Comparison of ENCODE assay signal across 2 cellular contexts in the genomic region with DNA sequence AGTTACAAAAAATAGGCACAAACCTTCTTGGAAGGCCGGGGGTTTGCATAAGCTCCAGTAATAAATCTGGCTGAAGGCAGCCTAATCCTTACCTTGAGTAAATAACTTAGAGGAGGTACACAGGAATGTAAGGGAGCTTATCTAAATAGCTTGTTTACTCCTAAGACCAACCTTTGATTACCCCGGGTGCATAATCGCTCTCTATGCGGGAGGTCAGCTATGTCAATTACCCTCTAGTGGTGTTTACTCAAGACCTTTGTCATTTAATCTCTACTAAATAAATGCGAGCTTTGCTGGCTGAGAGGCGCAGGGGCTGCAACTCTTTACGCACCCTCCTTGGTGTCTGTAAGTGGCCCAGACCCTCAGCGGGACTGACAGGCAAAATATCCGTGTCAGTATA.
TF ChIP-seq lines count a peak whose summit lies in the region.

No MANE protein-coding gene starts in this region.

TF ChIP-seq in HEK293, 187 proteins besides CTCF, POLR2A, EP300 and RAD21 (continued from another document and continues in another):
- TF ChIP-seq, protein P1, sequence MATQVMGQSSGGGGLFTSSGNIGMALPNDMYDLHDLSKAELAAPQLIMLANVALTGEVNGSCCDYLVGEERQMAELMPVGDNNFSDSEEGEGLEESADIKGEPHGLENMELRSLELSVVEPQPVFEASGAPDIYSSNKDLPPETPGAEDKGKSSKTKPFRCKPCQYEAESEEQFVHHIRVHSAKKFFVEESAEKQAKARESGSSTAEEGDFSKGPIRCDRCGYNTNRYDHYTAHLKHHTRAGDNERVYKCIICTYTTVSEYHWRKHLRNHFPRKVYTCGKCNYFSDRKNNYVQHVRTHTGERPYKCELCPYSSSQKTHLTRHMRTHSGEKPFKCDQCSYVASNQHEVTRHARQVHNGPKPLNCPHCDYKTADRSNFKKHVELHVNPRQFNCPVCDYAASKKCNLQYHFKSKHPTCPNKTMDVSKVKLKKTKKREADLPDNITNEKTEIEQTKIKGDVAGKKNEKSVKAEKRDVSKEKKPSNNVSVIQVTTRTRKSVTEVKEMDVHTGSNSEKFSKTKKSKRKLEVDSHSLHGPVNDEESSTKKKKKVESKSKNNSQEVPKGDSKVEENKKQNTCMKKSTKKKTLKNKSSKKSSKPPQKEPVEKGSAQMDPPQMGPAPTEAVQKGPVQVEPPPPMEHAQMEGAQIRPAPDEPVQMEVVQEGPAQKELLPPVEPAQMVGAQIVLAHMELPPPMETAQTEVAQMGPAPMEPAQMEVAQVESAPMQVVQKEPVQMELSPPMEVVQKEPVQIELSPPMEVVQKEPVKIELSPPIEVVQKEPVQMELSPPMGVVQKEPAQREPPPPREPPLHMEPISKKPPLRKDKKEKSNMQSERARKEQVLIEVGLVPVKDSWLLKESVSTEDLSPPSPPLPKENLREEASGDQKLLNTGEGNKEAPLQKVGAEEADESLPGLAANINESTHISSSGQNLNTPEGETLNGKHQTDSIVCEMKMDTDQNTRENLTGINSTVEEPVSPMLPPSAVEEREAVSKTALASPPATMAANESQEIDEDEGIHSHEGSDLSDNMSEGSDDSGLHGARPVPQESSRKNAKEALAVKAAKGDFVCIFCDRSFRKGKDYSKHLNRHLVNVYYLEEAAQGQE (tag by site-specific recombination; IDR thresholded peaks at IDR 0.05) = no peak
- no peak for TF ChIP-seq ZNF335 (tag by site-specific recombination; conservative IDR thresholded peaks at IDR 0.05)
- TF ChIP-seq TCF7L2 (IDR thresholded peaks at IDR 0.05; ENCODE audit: borderline replicate concordance, low read depth, low read length) = peak; percentile 93
- TF ChIP-seq ZNF501 (tag by site-specific recombination; IDR thresholded peaks at IDR 0.05) = 0 out of 2 replicates have a peak, but pooled peaks have one; percentile 30
- no peak for TF ChIP-seq ZNF560 (tag by site-specific recombination; IDR thresholded peaks at IDR 0.05; ENCODE audit: borderline replicate concordance)
- no peak for TF ChIP-seq GLI4 (tag by site-specific recombination; IDR thresholded peaks at IDR 0.05)
- no peak for TF ChIP-seq ZNF658 (tag by site-specific recombination; IDR thresholded peaks at IDR 0.05)
- TF ChIP-seq, protein P2, sequence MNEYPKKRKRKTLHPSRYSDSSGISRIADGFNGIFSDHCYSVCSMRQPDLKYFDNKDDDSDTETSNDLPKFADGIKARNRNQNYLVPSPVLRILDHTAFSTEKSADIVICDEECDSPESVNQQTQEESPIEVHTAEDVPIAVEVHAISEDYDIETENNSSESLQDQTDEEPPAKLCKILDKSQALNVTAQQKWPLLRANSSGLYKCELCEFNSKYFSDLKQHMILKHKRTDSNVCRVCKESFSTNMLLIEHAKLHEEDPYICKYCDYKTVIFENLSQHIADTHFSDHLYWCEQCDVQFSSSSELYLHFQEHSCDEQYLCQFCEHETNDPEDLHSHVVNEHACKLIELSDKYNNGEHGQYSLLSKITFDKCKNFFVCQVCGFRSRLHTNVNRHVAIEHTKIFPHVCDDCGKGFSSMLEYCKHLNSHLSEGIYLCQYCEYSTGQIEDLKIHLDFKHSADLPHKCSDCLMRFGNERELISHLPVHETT (tag by site-specific recombination; IDR thresholded peaks at IDR 0.05) = no peak
- TF ChIP-seq, protein P3, sequence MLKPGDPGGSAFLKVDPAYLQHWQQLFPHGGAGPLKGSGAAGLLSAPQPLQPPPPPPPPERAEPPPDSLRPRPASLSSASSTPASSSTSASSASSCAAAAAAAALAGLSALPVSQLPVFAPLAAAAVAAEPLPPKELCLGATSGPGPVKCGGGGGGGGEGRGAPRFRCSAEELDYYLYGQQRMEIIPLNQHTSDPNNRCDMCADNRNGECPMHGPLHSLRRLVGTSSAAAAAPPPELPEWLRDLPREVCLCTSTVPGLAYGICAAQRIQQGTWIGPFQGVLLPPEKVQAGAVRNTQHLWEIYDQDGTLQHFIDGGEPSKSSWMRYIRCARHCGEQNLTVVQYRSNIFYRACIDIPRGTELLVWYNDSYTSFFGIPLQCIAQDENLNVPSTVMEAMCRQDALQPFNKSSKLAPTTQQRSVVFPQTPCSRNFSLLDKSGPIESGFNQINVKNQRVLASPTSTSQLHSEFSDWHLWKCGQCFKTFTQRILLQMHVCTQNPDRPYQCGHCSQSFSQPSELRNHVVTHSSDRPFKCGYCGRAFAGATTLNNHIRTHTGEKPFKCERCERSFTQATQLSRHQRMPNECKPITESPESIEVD (tag by site-specific recombination; IDR thresholded peaks at IDR 0.05) = no peak
- TF ChIP-seq KLF1 (tag by site-specific recombination; IDR thresholded peaks at IDR 0.05) = no peak
- 0 out of 2 replicates have a peak, but pooled peaks have one; percentile 18 for TF ChIP-seq WT1 (tag by site-specific recombination; IDR thresholded peaks at IDR 0.05)
- no peak for TF ChIP-seq ZNF221 (tag by site-specific recombination; IDR thresholded peaks at IDR 0.05; ENCODE audit: borderline replicate concordance)
- peak; percentile 70 for TF ChIP-seq SP7 (tag by site-specific recombination; IDR thresholded peaks at IDR 0.05)
- peak; percentile 95; the same call in 1 of the 2 replicates for TF ChIP-seq TRIM28 (IDR thresholded peaks at IDR 0.05; ENCODE audit: borderline replicate concordance, low read length)
- no peak for TF ChIP-seq PRDM1 (tag by site-specific recombination; IDR thresholded peaks at IDR 0.05)
- TF ChIP-seq SETDB1 (IDR thresholded peaks at IDR 0.05; ENCODE audit: insufficient read length, low read length) = peak; percentile 98
- TF ChIP-seq, protein P4, sequence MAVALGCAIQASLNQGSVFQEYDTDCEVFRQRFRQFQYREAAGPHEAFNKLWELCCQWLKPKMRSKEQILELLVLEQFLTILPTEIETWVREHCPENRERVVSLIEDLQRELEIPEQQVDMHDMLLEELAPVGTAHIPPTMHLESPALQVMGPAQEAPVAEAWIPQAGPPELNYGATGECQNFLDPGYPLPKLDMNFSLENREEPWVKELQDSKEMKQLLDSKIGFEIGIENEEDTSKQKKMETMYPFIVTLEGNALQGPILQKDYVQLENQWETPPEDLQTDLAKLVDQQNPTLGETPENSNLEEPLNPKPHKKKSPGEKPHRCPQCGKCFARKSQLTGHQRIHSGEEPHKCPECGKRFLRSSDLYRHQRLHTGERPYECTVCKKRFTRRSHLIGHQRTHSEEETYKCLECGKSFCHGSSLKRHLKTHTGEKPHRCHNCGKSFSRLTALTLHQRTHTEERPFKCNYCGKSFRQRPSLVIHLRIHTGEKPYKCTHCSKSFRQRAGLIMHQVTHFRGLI (tag by site-specific recombination; IDR thresholded peaks at IDR 0.05) = no peak
- no peak for TF ChIP-seq ZNF16 (tag by site-specific recombination; IDR thresholded peaks at IDR 0.05; ENCODE audit: low read depth)
- TF ChIP-seq ZNF391 (tag by site-specific recombination; IDR thresholded peaks at IDR 0.05; ENCODE audit: borderline replicate concordance, low read depth) = no peak
- no peak for TF ChIP-seq ZNF311 (tag by site-specific recombination; IDR thresholded peaks at IDR 0.05; ENCODE audit: borderline replicate concordance)
- no peak for TF ChIP-seq ZNF621 (tag by site-specific recombination; IDR thresholded peaks at IDR 0.05)
- TF ChIP-seq HOXC10 (CRISPR knock-in tag; IDR thresholded peaks at IDR 0.05) = no peak
- no peak for TF ChIP-seq ZNF169 (tag by site-specific recombination; IDR thresholded peaks at IDR 0.05)
- TF ChIP-seq ZNF416 (tag by site-specific recombination; IDR thresholded peaks at IDR 0.05) = no peak
- TF ChIP-seq ZIC2 (tag by site-specific recombination; IDR thresholded peaks at IDR 0.05) = peak; percentile 49

TF ChIP-seq in WTC11, 78 proteins besides CTCF, POLR2A, EP300 and RAD21 (continued from another document):
- TF ChIP-seq, protein P5, sequence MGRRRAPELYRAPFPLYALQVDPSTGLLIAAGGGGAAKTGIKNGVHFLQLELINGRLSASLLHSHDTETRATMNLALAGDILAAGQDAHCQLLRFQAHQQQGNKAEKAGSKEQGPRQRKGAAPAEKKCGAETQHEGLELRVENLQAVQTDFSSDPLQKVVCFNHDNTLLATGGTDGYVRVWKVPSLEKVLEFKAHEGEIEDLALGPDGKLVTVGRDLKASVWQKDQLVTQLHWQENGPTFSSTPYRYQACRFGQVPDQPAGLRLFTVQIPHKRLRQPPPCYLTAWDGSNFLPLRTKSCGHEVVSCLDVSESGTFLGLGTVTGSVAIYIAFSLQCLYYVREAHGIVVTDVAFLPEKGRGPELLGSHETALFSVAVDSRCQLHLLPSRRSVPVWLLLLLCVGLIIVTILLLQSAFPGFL (CRISPR knock-in tag; IDR thresholded peaks at IDR 0.05; ENCODE audit: borderline replicate concordance) = no peak
- no peak for TF ChIP-seq ETV6 (CRISPR knock-in tag; IDR thresholded peaks at IDR 0.05)
- TF ChIP-seq ZNF423 (CRISPR knock-in tag; IDR thresholded peaks at IDR 0.05) = no peak
